14 cellular contexts compared by ENCODE assay signal in the genomic region with DNA sequence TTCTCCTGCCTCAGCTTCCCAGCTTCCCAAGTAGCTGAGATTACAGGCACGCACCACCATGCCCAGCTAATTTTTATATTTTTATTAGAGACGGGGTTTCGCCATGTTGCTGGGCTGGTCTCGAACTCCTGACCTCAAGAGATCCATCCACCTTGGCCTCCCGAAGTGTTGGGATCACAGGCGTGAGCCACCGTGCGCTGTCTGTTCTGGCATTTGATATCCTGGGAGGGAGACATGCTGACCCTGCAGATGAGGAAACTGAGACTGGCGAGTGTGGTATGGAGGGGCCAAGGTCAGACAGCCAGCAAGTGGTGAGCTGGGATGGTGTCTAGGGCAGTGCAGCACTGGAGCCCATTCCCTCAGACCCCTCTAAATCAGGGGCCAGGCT.
"Had no signal": no experiment of that assay in that cellular context is flagged by ENCODE, and none has a peak within 500 bp of the region (broad histone marks: within the 10 kb centered on the region; RNA-seq: fewer than 3 reads in every experiment).

No MANE protein-coding gene starts in this region.

- H3K4me1 ChIP-seq: left lung, pancreas had no signal

- H3K9me3 Mint-ChIP-seq: activated CD4-positive, alpha-beta T cell treated with anti-CD3 and anti-CD28 coated beads, Interleukin-2, amount 10 ng/mL, durations not matched to agents 24 days and 14 days; activated T-helper 1 cell treated with anti-CD3 and anti-CD28 coated beads, Interleukin-12 subunit alpha, Interleukin-12 subunit beta, Interleukin-2, Interleukin-4 antibody, amounts not matched to agents 30 ng/mL and 10 ng/mL and 1 ng/mL, durations not matched to agents 14 hours and 24 hours and 36 hours; memory B cell; T-helper 1 cell treated with Interleukin-12 subunit alpha and Interleukin-12 subunit beta and Interleukin-4 antibody, amounts not matched to agents 30 μg/mL and 1 μg/mL, for 36 hours; type B pancreatic cell had no signal

- H3K36me3 Mint-ChIP-seq: type B pancreatic cell had no signal

- H3K27ac Mint-ChIP-seq: activated CD4-positive, alpha-beta T cell treated with anti-CD3 and anti-CD28 coated beads, Interleukin-2, amount 10 ng/mL, durations not matched to agents 24 days and 14 days; activated T-helper 1 cell treated with anti-CD3 and anti-CD28 coated beads, Interleukin-12 subunit alpha, Interleukin-12 subunit beta, Interleukin-2, Interleukin-4 antibody, amounts not matched to agents 30 ng/mL and 10 ng/mL and 1 ng/mL, durations not matched to agents 14 hours and 24 hours and 36 hours; memory B cell; T-helper 1 cell treated with Interleukin-12 subunit alpha and Interleukin-12 subunit beta and Interleukin-4 antibody, amounts not matched to agents 30 μg/mL and 1 μg/mL, for 36 hours; type B pancreatic cell had no signal

- ATAC-seq: left lung, pancreas had no signal

- H3K4me3 Mint-ChIP-seq: activated CD4-positive, alpha-beta T cell treated with anti-CD3 and anti-CD28 coated beads, Interleukin-2, amount 10 ng/mL, durations not matched to agents 24 days and 14 days; activated T-helper 1 cell treated with anti-CD3 and anti-CD28 coated beads, Interleukin-12 subunit alpha, Interleukin-12 subunit beta, Interleukin-2, Interleukin-4 antibody, amounts not matched to agents 30 ng/mL and 10 ng/mL and 1 ng/mL, durations not matched to agents 14 hours and 24 hours and 36 hours; memory B cell; T-helper 1 cell treated with Interleukin-12 subunit alpha and Interleukin-12 subunit beta and Interleukin-4 antibody, amounts not matched to agents 30 μg/mL and 1 μg/mL, for 36 hours; type B pancreatic cell had no signal

- H3K4me1 Mint-ChIP-seq: activated CD4-positive, alpha-beta T cell treated with anti-CD3 and anti-CD28 coated beads, Interleukin-2, amount 10 ng/mL, durations not matched to agents 24 days and 14 days; memory B cell had no signal

- H3K4me3 ChIP-seq: ascending aorta, hepatocyte, left lung, pancreas, skin epidermis had no signal

- H3K27me3 ChIP-seq: ascending aorta, hepatocyte, left lung, pancreas had no signal

- H3K27ac ChIP-seq: ascending aorta, hepatocyte, left lung, pancreas, skin epidermis had no signal

- H3K9me3 ChIP-seq: ascending aorta, left lung, pancreas had no signal

- H3K27me3 Mint-ChIP-seq: activated CD4-positive, alpha-beta T cell treated with anti-CD3 and anti-CD28 coated beads, Interleukin-2, amount 10 ng/mL, durations not matched to agents 24 days and 14 days; memory B cell; type B pancreatic cell had no signal

- DNase-seq: activated CD4-positive, alpha-beta T cell treated with anti-CD3 and anti-CD28 coated beads, Interleukin-2, amount 10 ng/mL, durations not matched to agents 24 days and 14 days; activated CD8-positive, alpha-beta memory T cell treated with anti-CD3 and anti-CD28 coated beads, Interleukin-2, amount 50 U/mL, for 48 hours; erythroblast; stimulated activated CD4-positive, alpha-beta T cell treated with anti-CD3 and anti-CD28 coated beads, Interleukin-4, amount 100 ng/mL, for 24 hours; stimulated activated naive CD4-positive, alpha-beta T cell had no signal
